ENCODE assay signal across 10 cellular contexts in genomic region chr14:100568998-100569733, GRCh38. TPM values are rescaled to one million over a fixed set of nuclear protein-coding genes. Genes with fewer than 3 reads are reported as not detected.
A peak's percentile ranks its signal among the peaks of the same experiment; 100 is the strongest.
DNase-seq lines count a peak whose midpoint lies in the region; ATAC-seq, FAIRE-seq and TF ChIP-seq lines count a peak whose summit lies in the region.
"Had no signal": no experiment of that assay in that cellular context is flagged by ENCODE, and none has a peak within 500 bp of the region (broad histone marks: within the 10 kb centered on the region; RNA-seq: fewer than 3 reads in every experiment).

No MANE protein-coding gene starts in this region.

- peak overlapping the region; percentile 75 for H2BK5ac ChIP-seq in neuronal stem cell (ENCODE audit: low read length)

- H3K23ac ChIP-seq in neuronal stem cell (ENCODE audit: low read depth, low read length, poor library complexity): peak overlapping the region; percentile 93

- H3K18ac ChIP-seq in neuronal stem cell (ENCODE audit: low read length): peak overlapping the region; percentile 97

- POLR2A ChIA-PET in endothelial cell of umbilical vein (lab: Charles Lee): no interaction called here

- H3K36me3 ChIP-seq in BE2C: peaks cover 7% of the 10 kb centered on the region
- H3K36me3 ChIP-seq in endothelial cell of umbilical vein (ENCODE audit: control insufficient read depth in 2 of 2, extremely low read depth in 1 of 2, insufficient read depth in 2 of 2, low read length in 2 of 2): no peaks in the 10 kb centered on the region
- H3K36me3 ChIP-seq in neuronal stem cell (replicated peaks in 1 of 2; ENCODE audit: control insufficient read depth in 2 of 2, insufficient read depth in 2 of 2, low read length in 2 of 2): no peaks in the 10 kb centered on the region

- intact Hi-C loops in endothelial cell of umbilical vein (cut with micrococcal nuclease): no loop called here

- peaks cover 7% of the 10 kb centered on the region for H3K79me1 ChIP-seq in neuronal stem cell (ENCODE audit: low read depth, low read length)

- no peaks in the 10 kb centered on the region for H3K9me3 ChIP-seq in BE2C
- no peaks in the 10 kb centered on the region for H3K9me3 ChIP-seq in endothelial cell of umbilical vein (replicated peaks; ENCODE audit: control insufficient read depth, insufficient read depth, low read length)
- H3K9me3 ChIP-seq in neuronal stem cell (replicated peaks in 1 of 2; ENCODE audit: control insufficient read depth in 2 of 2, insufficient read depth in 1 of 2, low read depth in 1 of 2, low read length in 2 of 2): no peaks in the 10 kb centered on the region

- ATAC-seq in SK-N-SH treated with all-trans-retinoic acid at 6 μM for 48 hours (peak; percentile 59), GM18867 (IDR thresholded peaks at IDR 0.05; ENCODE audit: unreplicated experiment) (no peak), HG03139 (IDR thresholded peaks at IDR 0.05; ENCODE audit: unreplicated experiment) (no peak)

- no TSS peak for BruUV-seq in endothelial cell of umbilical vein (replicated peaks; lab: Mats Ljungman, UMichigan)

- CTCF ChIA-PET in endothelial cell of umbilical vein (lab: Charles Lee): interaction anchor here (1.0 to 1.2 kb wide), 4 partner anchors 32 to 184 kb away, joined by 3 to 4 read pairs (median 4); no protein-coding TSS in a partner anchor

- DNase-seq in BE2C (no peak), endothelial cell of umbilical vein (ENCODE audit: low read depth, low spot score) (no peak), neuronal stem cell (ENCODE audit: low spot score) (no peak), DMS114 treated with DMSO at 0.1 percent for 48 hours (lab: John Stamatoyannopoulos, UW; ENCODE audit: unreplicated experiment) (no peak)
- DNase-seq in NK-92 treated with Interleukin-12 subunit alpha and Interleukin-12 subunit beta, amount 100 ng/mL, for 24 hours (lab: John Stamatoyannopoulos, UW): no peak
- DNase-seq: stimulated activated CD4-positive, alpha-beta T cell treated with anti-CD3 and anti-CD28 coated beads, Interleukin-2, amount 100 ng/mL, for 24 hours had no signal

- H3K27me3 ChIP-seq in BE2C (peaks cover 23% of the 10 kb centered on the region), endothelial cell of umbilical vein (ENCODE audit: control insufficient read depth in 2 of 2, insufficient read depth in 2 of 2, low read length in 2 of 2) (peaks cover 28 to 32% of the 10 kb centered on the region in 2 experiments), neuronal stem cell (ENCODE audit: control insufficient read depth in 3 of 3, insufficient read depth in 3 of 3, low read depth in 1 of 3, low read length in 3 of 3) (peaks cover 8 to 87% (median 33%) of the 10 kb centered on the region in 3 experiments)

- H3K4me3 ChIP-seq in BE2C (ENCODE audit: low read depth, low read length) (peak overlapping the region; percentile 75), endothelial cell of umbilical vein (replicated peaks in 1 of 3; ENCODE audit: insufficient read depth in 1 of 3, low read depth in 1 of 3, low read length in 3 of 3) (no peak overlapping the region), neuronal stem cell (ENCODE audit: low read length in 2 of 2) (peak overlapping the region in 1 of 2 donors; percentile 79)

- H3K4me1 ChIP-seq in BE2C (peaks cover 15% of the 10 kb centered on the region), endothelial cell of umbilical vein (ENCODE audit: control insufficient read depth, extremely low read depth, insufficient read depth, low read length) (peaks cover 2% of the 10 kb centered on the region), neuronal stem cell (ENCODE audit: control insufficient read depth in 2 of 2, insufficient read depth in 1 of 2, low read depth in 1 of 2, low read length in 2 of 2) (peaks cover 21 to 34% of the 10 kb centered on the region in 2 donors)

- peak overlapping the region; percentile 96 for H2BK120ac ChIP-seq in neuronal stem cell (ENCODE audit: low read depth, low read length)

- TF ChIP-seq POLR2A in endothelial cell of umbilical vein (IDR thresholded peaks at IDR 0.05; ENCODE audit: low read depth, low read length): no peak

- no peak overlapping the region for H4K8ac ChIP-seq in neuronal stem cell (ENCODE audit: low read depth, low read length)

- H3K27ac ChIP-seq in endothelial cell of umbilical vein (ENCODE audit: insufficient read depth, low read depth, low read length) (no peak overlapping the region), neuronal stem cell (replicated peaks; ENCODE audit: low read length) (no peak overlapping the region)

- no peaks in the 10 kb centered on the region for H4K20me1 ChIP-seq in endothelial cell of umbilical vein (replicated peaks; ENCODE audit: control insufficient read depth, extremely low read depth, insufficient read depth, low read length)

- H3K4me2 ChIP-seq in endothelial cell of umbilical vein (ENCODE audit: insufficient read depth, low read length) (no peak overlapping the region), neuronal stem cell (ENCODE audit: insufficient read depth, low read length, poor library complexity, severe bottlenecking) (peak overlapping the region; percentile 97)

- H3K9me1 ChIP-seq in endothelial cell of umbilical vein (replicated peaks; ENCODE audit: control insufficient read depth, extremely low read depth, insufficient read depth, low read length): no peaks in the 10 kb centered on the region

- dilution Hi-C loops in endothelial cell of umbilical vein (cut with MboI; ENCODE audit: extremely low pct_ligation_motif_present, low sequenced_read_pairs): no loop called here

- WGBS in neuronal stem cell (ENCODE audit: extremely low coverage in 2 of 2, insufficient read length in 2 of 2, insufficient replicate concordance in 1 of 2), 2 donors: no CpG with 5 or more reads among the region's 45 CpGs

- no peak overlapping the region for H2AFZ ChIP-seq in endothelial cell of umbilical vein (ENCODE audit: low read depth, low read length)
- H2AFZ ChIP-seq in neuronal stem cell (ENCODE audit: low read length): peak overlapping the region; percentile 86

- H4K91ac ChIP-seq in neuronal stem cell (ENCODE audit: low read depth, low read length, poor library complexity): peak overlapping the region; percentile 85

- H2AK5ac ChIP-seq in neuronal stem cell (ENCODE audit: low read depth, low read length): peak overlapping the region; percentile 94

- H3K4ac ChIP-seq in neuronal stem cell (ENCODE audit: low read length): no peak overlapping the region

- H2BK12ac ChIP-seq in neuronal stem cell (ENCODE audit: low read length): peak overlapping the region; percentile 99

- H3K79me2 ChIP-seq in endothelial cell of umbilical vein (ENCODE audit: control insufficient read depth, insufficient read depth, low read length): no peaks in the 10 kb centered on the region

- TF ChIP-seq CTCF in BE2C (IDR thresholded peaks at IDR 0.05; ENCODE audit: low read depth, low read length): no peak
- no peak for TF ChIP-seq CTCF in endothelial cell of umbilical vein (IDR thresholded peaks at IDR 0.05; ENCODE audit: extremely low read depth in 1 of 2, insufficient read depth in 1 of 2, low read depth in 1 of 2, low read length in 2 of 2)

- H3K14ac ChIP-seq in neuronal stem cell (ENCODE audit: low read length): peak overlapping the region; percentile 98

- no peak overlapping the region for H3K9ac ChIP-seq in endothelial cell of umbilical vein (replicated peaks; ENCODE audit: extremely low read depth, insufficient read depth, low read length)
- peak overlapping the region; percentile 81 for H3K9ac ChIP-seq in neuronal stem cell (ENCODE audit: low read depth, low read length, poor library complexity)

- no peak for FAIRE-seq in endothelial cell of umbilical vein (lab: Jason Lieb, UNC)
- FAIRE-seq: GM18507 had no signal

- H2BK15ac ChIP-seq in neuronal stem cell (ENCODE audit: low read length): peak overlapping the region; percentile 97

TF ChIP-seq in SK-N-SH treated with all-trans-retinoic acid at 6 μM for 48 hours, 23 proteins besides CTCF, POLR2A, EP300 and RAD21 (continues in another document):
- TF ChIP-seq ZFP30 (CRISPR knock-in tag; IDR thresholded peaks at IDR 0.05) (no peak), GLIS3 (CRISPR knock-in tag; IDR thresholded peaks at IDR 0.05) (no peak), ZFP3 (CRISPR knock-in tag; IDR thresholded peaks at IDR 0.05) (no peak)

TF ChIP-seq in endothelial cell of umbilical vein, 7 proteins besides CTCF, POLR2A, EP300 and RAD21:
- TF ChIP-seq GATA2 (IDR thresholded peaks at IDR 0.05; ENCODE audit: insufficient read depth, insufficient read length, low read depth, low read length) (no peak), FOS (IDR thresholded peaks at IDR 0.05; ENCODE audit: borderline replicate concordance, insufficient read depth, low read length) (no peak), JUN (IDR thresholded peaks at IDR 0.05; ENCODE audit: borderline replicate concordance, insufficient read depth, insufficient read length, low read depth) (no peak), POLR2AphosphoS5 (IDR thresholded peaks at IDR 0.05; ENCODE audit: insufficient read depth, low read depth, low read length) (no peak), EZH2 (IDR thresholded peaks at IDR 0.05; ENCODE audit: borderline replicate concordance, low read depth, low read length, severe bottlenecking) (peak; percentile 47), MYC (IDR thresholded peaks at IDR 0.05; ENCODE audit: low read depth, low read length) (no peak)
- TF ChIP-seq, protein P1, sequence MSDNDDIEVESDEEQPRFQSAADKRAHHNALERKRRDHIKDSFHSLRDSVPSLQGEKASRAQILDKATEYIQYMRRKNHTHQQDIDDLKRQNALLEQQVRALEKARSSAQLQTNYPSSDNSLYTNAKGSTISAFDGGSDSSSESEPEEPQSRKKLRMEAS (IDR thresholded peaks at IDR 0.05; ENCODE audit: insufficient read depth, insufficient read length): no peak
TF ChIP-seq in endothelial cell of umbilical vein: peak in this region for 1.

RNA-seq across cellular contexts. Expression of gene BEGAIN, which starts 18.1 kb away (rescaled TPM):
- polyA plus RNA-seq in BE2C (2012; ENCODE audit: insufficient read depth, insufficient read length, low read depth): 178 TPM
- total RNA-seq in endothelial cell of umbilical vein: 0.46 and 0.49 TPM in 2 replicates
- polyA plus RNA-seq in endothelial cell of umbilical vein: 0.14 TPM in 1 of 2 replicates, not detected in the other
- 0.10 and 0.20 TPM in 2 replicates for polyA plus RNA-seq in endothelial cell of umbilical vein (2011; cell fraction: cytosol; rRNA removed)
- 0.22 and 0.68 TPM in 2 replicates for polyA plus RNA-seq in endothelial cell of umbilical vein (2011; cell fraction: nucleus; rRNA removed)
- polyA plus RNA-seq in endothelial cell of umbilical vein (2012): 0.12 and 0.17 TPM in 2 replicates
- polyA minus RNA-seq in endothelial cell of umbilical vein: 1.1 TPM in 1 of 2 replicates, not detected in the other
- polyA minus RNA-seq in endothelial cell of umbilical vein (2011; cell fraction: cytosol; rRNA and poly(A)+ RNA removed): 24.8 TPM
- 0.82 TPM in 1 of 2 replicates, not detected in the other for polyA minus RNA-seq in endothelial cell of umbilical vein (2011; cell fraction: nucleus; rRNA and poly(A)+ RNA removed)
- polyA plus RNA-seq in neuronal stem cell (2013, experiment 1 of 2): 20.9 TPM
- polyA plus RNA-seq in neuronal stem cell (2013, experiment 2 of 2): 20.1 TPM
